12 cellular contexts compared by ENCODE assay signal in genomic region chr15:61064653-61065052, GRCh38.
"Had no signal": no experiment of that assay in that cellular context is flagged by ENCODE, and none has a peak within 500 bp of the region (broad histone marks: within the 10 kb centered on the region; RNA-seq: fewer than 3 reads in every experiment).

No MANE protein-coding gene starts in this region.

- H3K9me3 ChIP-seq: adrenal gland had no signal

- H3K36me3 ChIP-seq: adrenal gland, neural progenitor cell had no signal

- H3K79me2 ChIP-seq: parathyroid adenoma had no signal

- H3K4me3 ChIP-seq: adrenal gland, neural progenitor cell, skin epidermis had no signal

- H2AFZ ChIP-seq: neural progenitor cell, parathyroid adenoma had no signal

- H3K27me3 ChIP-seq: adrenal gland, neural progenitor cell had no signal

- H3K4me1 ChIP-seq: parathyroid adenoma had no signal

- H3K4me2 ChIP-seq: neural progenitor cell had no signal

- DNase-seq: activated CD4-positive, alpha-beta T cell treated with anti-CD3 and anti-CD28 coated beads for 48 hours; activated naive CD4-positive, alpha-beta T cell treated with anti-CD3 and anti-CD28 coated beads, Interleukin-2, amount 50 U/mL, for 16 hours; adrenal gland; effector memory CD8-positive, alpha-beta T cell; kidney; retina; stimulated activated naive B cell treated with anti-CD40 and anti-IgM and Interleukin-4, amounts not matched to agents 10 μg/mL and 1 μg/mL and 100 μg/mL, for 72 hours; substantia nigra; T-helper 1 cell had no signal

- ATAC-seq: effector memory CD8-positive, alpha-beta T cell; stimulated activated naive B cell treated with anti-CD40 and anti-IgM and Interleukin-4, amounts not matched to agents 10 μg/mL and 1 μg/mL and 100 μg/mL, for 72 hours had no signal

- H3K27ac ChIP-seq: adrenal gland, neural progenitor cell, parathyroid adenoma, skin epidermis had no signal

- H3K9ac ChIP-seq: neural progenitor cell, parathyroid adenoma had no signal
